In the genomic region with DNA sequence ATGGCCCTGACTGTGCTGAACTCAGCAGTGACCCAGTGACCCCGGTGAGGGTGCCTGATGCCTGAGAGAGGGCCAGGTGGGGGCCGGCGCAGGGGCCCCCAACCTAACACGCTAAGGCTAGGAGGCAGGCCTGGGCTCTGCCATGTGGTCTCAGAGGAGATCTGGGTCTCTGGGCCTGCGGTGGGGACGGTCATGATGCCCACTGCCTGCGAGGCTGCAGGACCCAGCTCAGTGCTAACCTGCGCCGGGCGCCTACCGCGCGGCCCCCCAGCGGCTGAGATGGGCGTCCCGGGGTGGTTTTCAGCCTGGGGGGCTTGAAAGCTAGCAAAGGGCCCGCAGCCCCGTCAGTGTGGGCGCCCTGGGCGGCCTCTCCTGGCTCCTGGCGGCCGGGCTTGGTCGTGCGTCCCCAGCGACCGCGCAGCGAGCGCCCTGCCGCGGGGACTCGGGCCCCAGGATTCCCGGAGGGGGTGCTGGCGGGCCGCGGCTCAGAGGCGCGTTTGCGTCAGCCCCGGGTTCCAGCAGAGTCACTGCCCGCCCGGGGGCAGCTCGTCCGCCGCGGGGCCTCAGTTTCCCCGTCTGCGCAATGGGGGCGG, we compare ENCODE assay signal across 8 cellular contexts. TPM values are rescaled to one million over a fixed set of nuclear protein-coding genes. Genes with fewer than 3 reads are reported as not detected.
DNase-seq lines count a peak whose midpoint lies in the region; ATAC-seq and TF ChIP-seq lines count a peak whose summit lies in the region.

No MANE protein-coding gene starts in this region.

- H3K36me3 Mint-ChIP-seq in activated naive CD8-positive, alpha-beta T cell = no peaks in the 10 kb centered on the region

- peaks cover 0 to 77% (median 35%) of the 10 kb centered on the region in 11 experiments; a peak in 18 of 22 replicates for H4K20me1 ChIP-seq in BLaER1 treated with 17β-estradiol and CSF1 and Interleukin-3, amounts not matched to agents 10 nM and 100 nM

- H3K4me1 ChIP-seq in BLaER1 treated with 17β-estradiol and CSF1 and Interleukin-3, amounts not matched to agents 10 nM and 100 nM = peaks cover 41 to 95% (median 93%) of the 10 kb centered on the region in 10 experiments
- H3K4me1 ChIP-seq in stomach = peaks cover 11 to 37% (median 24%) of the 10 kb centered on the region in 4 donors
- H3K4me1 ChIP-seq in aorta (ENCODE audit: control insufficient read depth in 1 of 2, insufficient read depth in 2 of 2, low read length in 2 of 2) = no peaks in the 10 kb centered on the region

- H3K27ac ChIP-seq in BLaER1 treated with 17β-estradiol and CSF1 and Interleukin-3, amounts not matched to agents 10 nM and 100 nM = peak overlapping the region in 8 of 11 experiments; percentile 11 to 32 (median 28); a peak in 7 of 22 replicates
- H3K27ac ChIP-seq in stomach (peak overlapping the region; percentile 14 to 70 (median 38)), aorta (ENCODE audit: low read depth in 1 of 2, low read length in 2 of 2) (no peak overlapping the region)

- POLR2A ChIA-PET in HEK293T (lab: Yijun Ruan, JAX) = no interaction called here

- DNase-seq in HEK293T (ENCODE audit: extremely low spot score) (peak; percentile 70), iPS-NIHi11 (ENCODE audit: low spot score) (peak; percentile 90), stomach (no peak), aorta (no peak)

- peak overlapping the region; percentile 84 to 100 (median 98) for H3K4me2 ChIP-seq in BLaER1 treated with 17β-estradiol and CSF1 and Interleukin-3, amounts not matched to agents 10 nM and 100 nM

- CTCF ChIA-PET in HEK293T (lab: Yijun Ruan, JAX) = interaction anchor here (1.0 kb wide), 1 partner anchor 23 kb away, joined by 3 read pairs; no protein-coding TSS in a partner anchor

- H3K27ac Mint-ChIP-seq in activated naive CD8-positive, alpha-beta T cell = no peak overlapping the region

- WGBS in stomach, 5 donors = 8 to 30% (median 9%) methylated on average over 6 to 49 of the region's 49 CpGs
- WGBS in aorta, 2 donors = 11 to 14% methylated on average over 46 to 49 of the region's 49 CpGs

- peaks cover 2% of the 10 kb centered on the region for H3K27me3 Mint-ChIP-seq in activated naive CD8-positive, alpha-beta T cell

- peak in 3 of 7 experiments; percentile 7 to 19 (median 15) for TF ChIP-seq CTCF in stomach (IDR thresholded peaks at IDR 0.05)

- TF ChIP-seq POLR2A in stomach (IDR thresholded peaks at IDR 0.05) (no peak), GM18505 (IDR thresholded peaks at IDR 0.05; ENCODE audit: borderline replicate concordance, extremely low read depth, insufficient read depth, insufficient read length) (no peak)

- intact Hi-C loops in stomach (cut with DNase I; ENCODE audit: low total_unique reads) (no loop called here), aorta (cut with DNase I) (no loop called here)

- peak overlapping the region; percentile 50 to 81 (median 73) for H3K9ac ChIP-seq in BLaER1 treated with 17β-estradiol and CSF1 and Interleukin-3, amounts not matched to agents 10 nM and 100 nM

- H3K4me1 Mint-ChIP-seq in activated naive CD8-positive, alpha-beta T cell (ENCODE audit: low read depth) = peaks cover 1% of the 10 kb centered on the region

- H3K27me3 ChIP-seq in BLaER1 treated with 17β-estradiol and CSF1 and Interleukin-3, amounts not matched to agents 10 nM and 100 nM = peaks cover 26 to 77% (median 49%) of the 10 kb centered on the region in 11 experiments; a peak in 20 of 22 replicates
- peaks cover 0 to 95% (median 53%) of the 10 kb centered on the region in 3 donors for H3K27me3 ChIP-seq in stomach
- no peaks in the 10 kb centered on the region for H3K27me3 ChIP-seq in aorta (ENCODE audit: control insufficient read depth in 1 of 2, insufficient read depth in 2 of 2, low read length in 1 of 2)

- no peaks in the 10 kb centered on the region for H3K9me3 Mint-ChIP-seq in activated naive CD8-positive, alpha-beta T cell (ENCODE audit: low read depth)

- ATAC-seq in GM18519 (IDR thresholded peaks at IDR 0.05; ENCODE audit: low FRiP score, unreplicated experiment) (no peak), aorta (ENCODE audit: low FRiP score) (no peak), GM18505 (IDR thresholded peaks at IDR 0.05; ENCODE audit: unreplicated experiment) (no peak)

- no peaks in the 10 kb centered on the region for H3K9me3 ChIP-seq in BLaER1 treated with 17β-estradiol and CSF1 and Interleukin-3, amounts not matched to agents 10 nM and 100 nM (replicated peaks in 1 of 11)
- H3K9me3 ChIP-seq in stomach (no peaks in the 10 kb centered on the region), aorta (ENCODE audit: control insufficient read depth, low read length) (no peaks in the 10 kb centered on the region)

- no peak for TF ChIP-seq EP300 in stomach (IDR thresholded peaks at IDR 0.05)

- H3K4me3 ChIP-seq in BLaER1 treated with 17β-estradiol and CSF1 and Interleukin-3, amounts not matched to agents 10 nM and 100 nM = peak overlapping the region; percentile 55 to 74 (median 63)
- H3K4me3 ChIP-seq in stomach (peak overlapping the region; percentile 45 to 58 (median 48)), aorta (ENCODE audit: low read length in 2 of 2) (peak overlapping the region in 1 of 2 donors; percentile 24)

- peak overlapping the region; percentile 66 for H3K4me3 Mint-ChIP-seq in activated naive CD8-positive, alpha-beta T cell

- H3K36me3 ChIP-seq in BLaER1 treated with 17β-estradiol and CSF1 and Interleukin-3, amounts not matched to agents 10 nM and 100 nM = no peaks in the 10 kb centered on the region; a peak in 3 of 22 replicates
- H3K36me3 ChIP-seq in stomach (no peaks in the 10 kb centered on the region), aorta (ENCODE audit: control insufficient read depth in 1 of 2, insufficient read depth in 2 of 2, low read length in 1 of 2) (no peaks in the 10 kb centered on the region)

TF ChIP-seq in HEK293T, 16 proteins besides CTCF, POLR2A, EP300 and RAD21:
- TF ChIP-seq SP1 (IDR thresholded peaks at IDR 0.05) (no peak), LEF1 (IDR thresholded peaks at IDR 0.05; ENCODE audit: borderline replicate concordance) (no peak), FOXM1 (IDR thresholded peaks at IDR 0.05; ENCODE audit: borderline replicate concordance) (no peak), BHLHE40 (IDR thresholded peaks at IDR 0.05; ENCODE audit: borderline replicate concordance) (no peak), ZNF384 (IDR thresholded peaks at IDR 0.05) (no peak), FOXA1 (IDR thresholded peaks at IDR 0.05) (no peak), ARNT (IDR thresholded peaks at IDR 0.05) (no peak), HDGF (IDR thresholded peaks at IDR 0.05; ENCODE audit: borderline replicate concordance) (no peak), L3MBTL2 (conservative IDR thresholded peaks at IDR 0.05) (no peak), NFRKB (IDR thresholded peaks at IDR 0.05) (no peak), TARDBP (IDR thresholded peaks at IDR 0.05) (no peak), SUZ12 (IDR thresholded peaks at IDR 0.05) (no peak), CTBP1 (IDR thresholded peaks at IDR 0.05; ENCODE audit: borderline replicate concordance) (no peak), ELF4 (IDR thresholded peaks at IDR 0.05) (no peak), FOXK2 (IDR thresholded peaks at IDR 0.05) (no peak)
- TF ChIP-seq, protein P1, sequence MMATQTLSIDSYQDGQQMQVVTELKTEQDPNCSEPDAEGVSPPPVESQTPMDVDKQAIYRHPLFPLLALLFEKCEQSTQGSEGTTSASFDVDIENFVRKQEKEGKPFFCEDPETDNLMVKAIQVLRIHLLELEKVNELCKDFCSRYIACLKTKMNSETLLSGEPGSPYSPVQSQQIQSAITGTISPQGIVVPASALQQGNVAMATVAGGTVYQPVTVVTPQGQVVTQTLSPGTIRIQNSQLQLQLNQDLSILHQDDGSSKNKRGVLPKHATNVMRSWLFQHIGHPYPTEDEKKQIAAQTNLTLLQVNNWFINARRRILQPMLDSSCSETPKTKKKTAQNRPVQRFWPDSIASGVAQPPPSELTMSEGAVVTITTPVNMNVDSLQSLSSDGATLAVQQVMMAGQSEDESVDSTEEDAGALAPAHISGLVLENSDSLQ (IDR thresholded peaks at IDR 0.05) = no peak

RNA-seq across cellular contexts. Expression of gene EGFL7, which starts 2.5 kb away (rescaled TPM):
- total RNA-seq in stomach = 1,000 to 10,000 TPM in 1 of 5 donors, 10 to 100 TPM in 4; 20.9 to 1,085 (median 42.0) TPM
- polyA plus RNA-seq in stomach = 100 to 1,000 TPM in 1 of 3 donors, 10 to 100 TPM in 2; 44.8 to 113 (median 79.2) TPM
- 100 to 1,000 TPM in 1 of 2 donors, 10 to 100 TPM in 1; 78.6 to 308 TPM for total RNA-seq in aorta
- polyA plus RNA-seq in aorta = 10 to 100 TPM; 13.1 to 32.0 TPM

RNA-seq across cellular contexts. Expression of gene AGPAT2, which starts 22.1 kb away (rescaled TPM):
- total RNA-seq in stomach (100 to 1,000 TPM in 2 of 5 donors, 10 to 100 TPM in 3; 49.6 to 135 (median 68.8) TPM), aorta (10 to 100 TPM; 26.9 to 31.5 TPM)
- polyA plus RNA-seq in stomach (10 to 100 TPM; 32.7 to 88.7 (median 75.1) TPM), aorta (10 to 100 TPM; 49.5 to 64.9 TPM)

RNA-seq across cellular contexts. Expression of gene DIPK1B, which starts 47.2 kb away (rescaled TPM):
- total RNA-seq in stomach (10 to 100 TPM in 1 of 5 donors, 1 to 10 TPM in 2, under 1 TPM in 1, not detected in 1; 0.45 to 10.4 (median 5.8) TPM), aorta (10 to 100 TPM in 1 of 2 donors, 1 to 10 TPM in 1; 7.3 to 13.6 TPM)
- polyA plus RNA-seq in stomach (1 to 10 TPM; 1.6 to 4.7 (median 4.0) TPM), aorta (1 to 10 TPM; 1.1 to 4.8 TPM)

Comparison
In these comparisons a context has a peak if more than half of its experiments do, and no peak if none do; other contexts are left out.
1. H3K27ac ChIP-seq: peak in BLaER1 treated with 17β-estradiol and CSF1 and Interleukin-3, amounts not matched to agents 10 nM and 100 nM (8 of 11) and stomach (5 of 5); none in aorta (0 of 2).
2. DNase-seq: peak in HEK293T (single experiment) and iPS-NIHi11 (single experiment); none in stomach (single experiment) and aorta (0 of 2).